In the genomic region with DNA sequence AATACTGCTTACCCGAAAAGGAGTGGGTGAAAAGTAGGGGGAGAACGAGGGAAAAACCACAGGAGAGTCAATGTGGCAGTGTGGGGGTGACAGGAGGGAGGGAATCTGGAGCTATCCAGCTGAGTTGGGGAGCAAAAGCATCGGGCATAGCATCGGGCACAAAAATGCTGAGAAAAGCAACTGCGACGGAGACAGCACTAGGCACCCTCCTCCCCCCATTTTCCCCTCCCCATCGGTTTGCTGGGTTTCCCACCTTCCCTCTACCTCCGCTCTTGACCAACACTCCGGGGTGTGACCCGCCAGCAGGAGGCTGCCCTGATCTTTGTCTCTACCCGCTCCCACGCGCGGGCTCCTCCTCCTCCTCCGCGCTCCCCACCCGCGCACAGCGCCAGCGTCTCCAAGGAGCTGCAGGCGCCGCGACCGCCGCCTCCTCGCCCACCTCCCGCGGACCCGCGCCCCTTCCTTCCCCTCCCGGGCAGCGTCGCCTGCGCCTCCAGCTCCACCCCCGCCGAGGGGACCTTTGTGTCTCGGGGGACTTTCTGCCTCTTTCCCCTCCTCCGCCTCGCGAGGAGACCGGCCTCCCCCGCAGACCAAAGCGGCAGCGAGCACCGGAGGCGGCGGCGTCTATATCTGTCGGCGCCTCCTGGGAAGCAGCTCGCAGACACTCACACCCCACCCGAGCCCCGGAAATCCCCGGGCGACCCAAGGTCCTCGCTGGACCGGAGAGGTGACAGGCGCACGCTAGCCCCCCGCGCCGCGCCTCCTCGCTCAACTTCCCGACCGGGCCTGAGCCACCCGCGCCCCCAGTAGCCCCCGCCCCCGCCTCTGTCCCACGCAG, we compare ENCODE assay signal across 8 cellular contexts. TPM values are rescaled to one million over a fixed set of nuclear protein-coding genes. Genes with fewer than 3 reads are reported as not detected.
A peak's percentile ranks its signal among the peaks of the same experiment; 100 is the strongest.
DNase-seq lines count a peak whose midpoint lies in the region; ATAC-seq and TF ChIP-seq lines count a peak whose summit lies in the region.

No MANE protein-coding gene starts in this region.

- H3K27me3 ChIP-seq in GM23338 (ENCODE audit: insufficient read depth): peaks cover 10% of the 10 kb centered on the region; the same call in 1 of the 2 replicates
- no peaks in the 10 kb centered on the region for H3K27me3 ChIP-seq in breast epithelium

- H3K36me3 Mint-ChIP-seq in GM23338 (ENCODE audit: low read depth): no peaks in the 10 kb centered on the region
- H3K36me3 Mint-ChIP-seq in immature natural killer cell: no peaks in the 10 kb centered on the region

- H3K9me3 ChIP-seq in breast epithelium: no peaks in the 10 kb centered on the region

- no peaks in the 10 kb centered on the region for H3K9me3 Mint-ChIP-seq in GM23338
- peaks cover 0 to 1% (median 0%) of the 10 kb centered on the region in 6 donors for H3K9me3 Mint-ChIP-seq in immature natural killer cell

- DNase-seq in GM12864 (ENCODE audit: low read depth) (no peak), GM23338 (ENCODE audit: low spot score) (peak; percentile 55), LNCaP clone FGC (ENCODE audit: low read depth) (no peak), breast epithelium (ENCODE audit: low spot score in 2 of 2) (peak; percentile 63 to 72), immature natural killer cell (peak; percentile 89 to 92 (median 89)), NCI-H446 (lab: John Stamatoyannopoulos, UW) (no peak)
- DNase-seq in stimulated activated CD4-positive, alpha-beta T cell treated with anti-CD3 and anti-CD28 coated beads, Interleukin-12 subunit alpha, Interleukin-12 subunit beta, amount 100 ng/mL, for 48 hours (ENCODE audit: low read depth in 2 of 3, low spot score in 1 of 3): peak; percentile 41 to 54 (median 49)

- peak; percentile 36 for TF ChIP-seq POLR2A in breast epithelium (IDR thresholded peaks at IDR 0.05)

- H3K27ac ChIP-seq in GM23338 (ENCODE audit: low read depth) (no peak overlapping the region), VCaP (peak overlapping the region; percentile 99), breast epithelium (peak overlapping the region; percentile 98 to 100)

- H4K20me1 ChIP-seq in GM23338 (replicated peaks; ENCODE audit: insufficient read depth): peaks cover 6% of the 10 kb centered on the region; the same call in 1 of the 2 replicates

- no peaks in the 10 kb centered on the region for H3K9me2 ChIP-seq in GM23338 (ENCODE audit: insufficient read depth)

- H3K4me1 ChIP-seq in GM23338 (ENCODE audit: insufficient read depth) (peaks cover 54% of the 10 kb centered on the region), breast epithelium (peaks cover 0 to 3% of the 10 kb centered on the region in 2 donors)

- H3K79me2 ChIP-seq in GM23338 (replicated peaks; ENCODE audit: insufficient read depth): peaks cover 45% of the 10 kb centered on the region

- H3K4me2 ChIP-seq in GM23338: peak overlapping the region; percentile 87

- H3K4me1 Mint-ChIP-seq in GM23338 (peaks cover 52% of the 10 kb centered on the region), immature natural killer cell (peaks cover 56 to 58% of the 10 kb centered on the region in 2 donors)

- peaks cover 8% of the 10 kb centered on the region; the same call in 1 of the 2 replicates for H3F3A ChIP-seq in GM23338 (replicated peaks; ENCODE audit: low read depth)

- intact Hi-C loops in breast epithelium (cut with DNase I; ENCODE audit: low total_unique reads): no loop called here

- TF ChIP-seq CTCF in GM12864 (IDR thresholded peaks at IDR 0.05; ENCODE audit: low read depth, low read length, missing control alignments): peak; percentile 38
- no peak for TF ChIP-seq CTCF in GM23338 (conservative IDR thresholded peaks at IDR 0.05; ENCODE audit: low read depth in 2 of 2)
- TF ChIP-seq CTCF in LNCaP clone FGC (IDR thresholded peaks at IDR 0.05; ENCODE audit: control insufficient read depth, extremely low read depth, insufficient read depth): 0 out of 2 replicates have a peak, but pooled peaks have one; percentile 7
- TF ChIP-seq CTCF in VCaP (conservative IDR thresholded peaks at IDR 0.05): peak; percentile 8; the same call in 1 of the 2 replicates
- peak; percentile 10 to 31 (median 23) for TF ChIP-seq CTCF in breast epithelium (IDR thresholded peaks at IDR 0.05)

- no peaks in the 10 kb centered on the region for H3K36me3 ChIP-seq in GM23338 (ENCODE audit: insufficient read depth)
- H3K36me3 ChIP-seq in breast epithelium: no peaks in the 10 kb centered on the region

- H2AFZ ChIP-seq in GM23338: 0 out of 2 replicates have a peak overlapping the region, but pooled peaks have one; percentile 14

- H3K27ac Mint-ChIP-seq in GM23338 (no peak overlapping the region), immature natural killer cell (peak overlapping the region; percentile 95 to 99 (median 97))

- peak; percentile 41 for ATAC-seq in GM23338

- H3K27me3 Mint-ChIP-seq in GM23338 (ENCODE audit: insufficient read depth, low read depth, poor library complexity) (peaks cover 9% of the 10 kb centered on the region), immature natural killer cell (ENCODE audit: low read depth in 3 of 3) (peaks cover 26 to 34% (median 31%) of the 10 kb centered on the region in 3 donors)

- H3K4me3 Mint-ChIP-seq in GM23338 (peak overlapping the region; percentile 81), immature natural killer cell (peak overlapping the region; percentile 92 to 97 (median 97))

- H3K4me3 ChIP-seq in GM12864 (ENCODE audit: low read depth, low read length) (peak overlapping the region; percentile 100), GM23338 (peak overlapping the region; percentile 74), LNCaP clone FGC (ENCODE audit: low read depth, low read length) (peak overlapping the region; percentile 61), breast epithelium (peak overlapping the region; percentile 84 to 96 (median 96))

TF ChIP-seq in GM23338, 12 proteins besides CTCF, POLR2A, EP300 and RAD21 (continues in another document):
- TF ChIP-seq, protein P1, sequence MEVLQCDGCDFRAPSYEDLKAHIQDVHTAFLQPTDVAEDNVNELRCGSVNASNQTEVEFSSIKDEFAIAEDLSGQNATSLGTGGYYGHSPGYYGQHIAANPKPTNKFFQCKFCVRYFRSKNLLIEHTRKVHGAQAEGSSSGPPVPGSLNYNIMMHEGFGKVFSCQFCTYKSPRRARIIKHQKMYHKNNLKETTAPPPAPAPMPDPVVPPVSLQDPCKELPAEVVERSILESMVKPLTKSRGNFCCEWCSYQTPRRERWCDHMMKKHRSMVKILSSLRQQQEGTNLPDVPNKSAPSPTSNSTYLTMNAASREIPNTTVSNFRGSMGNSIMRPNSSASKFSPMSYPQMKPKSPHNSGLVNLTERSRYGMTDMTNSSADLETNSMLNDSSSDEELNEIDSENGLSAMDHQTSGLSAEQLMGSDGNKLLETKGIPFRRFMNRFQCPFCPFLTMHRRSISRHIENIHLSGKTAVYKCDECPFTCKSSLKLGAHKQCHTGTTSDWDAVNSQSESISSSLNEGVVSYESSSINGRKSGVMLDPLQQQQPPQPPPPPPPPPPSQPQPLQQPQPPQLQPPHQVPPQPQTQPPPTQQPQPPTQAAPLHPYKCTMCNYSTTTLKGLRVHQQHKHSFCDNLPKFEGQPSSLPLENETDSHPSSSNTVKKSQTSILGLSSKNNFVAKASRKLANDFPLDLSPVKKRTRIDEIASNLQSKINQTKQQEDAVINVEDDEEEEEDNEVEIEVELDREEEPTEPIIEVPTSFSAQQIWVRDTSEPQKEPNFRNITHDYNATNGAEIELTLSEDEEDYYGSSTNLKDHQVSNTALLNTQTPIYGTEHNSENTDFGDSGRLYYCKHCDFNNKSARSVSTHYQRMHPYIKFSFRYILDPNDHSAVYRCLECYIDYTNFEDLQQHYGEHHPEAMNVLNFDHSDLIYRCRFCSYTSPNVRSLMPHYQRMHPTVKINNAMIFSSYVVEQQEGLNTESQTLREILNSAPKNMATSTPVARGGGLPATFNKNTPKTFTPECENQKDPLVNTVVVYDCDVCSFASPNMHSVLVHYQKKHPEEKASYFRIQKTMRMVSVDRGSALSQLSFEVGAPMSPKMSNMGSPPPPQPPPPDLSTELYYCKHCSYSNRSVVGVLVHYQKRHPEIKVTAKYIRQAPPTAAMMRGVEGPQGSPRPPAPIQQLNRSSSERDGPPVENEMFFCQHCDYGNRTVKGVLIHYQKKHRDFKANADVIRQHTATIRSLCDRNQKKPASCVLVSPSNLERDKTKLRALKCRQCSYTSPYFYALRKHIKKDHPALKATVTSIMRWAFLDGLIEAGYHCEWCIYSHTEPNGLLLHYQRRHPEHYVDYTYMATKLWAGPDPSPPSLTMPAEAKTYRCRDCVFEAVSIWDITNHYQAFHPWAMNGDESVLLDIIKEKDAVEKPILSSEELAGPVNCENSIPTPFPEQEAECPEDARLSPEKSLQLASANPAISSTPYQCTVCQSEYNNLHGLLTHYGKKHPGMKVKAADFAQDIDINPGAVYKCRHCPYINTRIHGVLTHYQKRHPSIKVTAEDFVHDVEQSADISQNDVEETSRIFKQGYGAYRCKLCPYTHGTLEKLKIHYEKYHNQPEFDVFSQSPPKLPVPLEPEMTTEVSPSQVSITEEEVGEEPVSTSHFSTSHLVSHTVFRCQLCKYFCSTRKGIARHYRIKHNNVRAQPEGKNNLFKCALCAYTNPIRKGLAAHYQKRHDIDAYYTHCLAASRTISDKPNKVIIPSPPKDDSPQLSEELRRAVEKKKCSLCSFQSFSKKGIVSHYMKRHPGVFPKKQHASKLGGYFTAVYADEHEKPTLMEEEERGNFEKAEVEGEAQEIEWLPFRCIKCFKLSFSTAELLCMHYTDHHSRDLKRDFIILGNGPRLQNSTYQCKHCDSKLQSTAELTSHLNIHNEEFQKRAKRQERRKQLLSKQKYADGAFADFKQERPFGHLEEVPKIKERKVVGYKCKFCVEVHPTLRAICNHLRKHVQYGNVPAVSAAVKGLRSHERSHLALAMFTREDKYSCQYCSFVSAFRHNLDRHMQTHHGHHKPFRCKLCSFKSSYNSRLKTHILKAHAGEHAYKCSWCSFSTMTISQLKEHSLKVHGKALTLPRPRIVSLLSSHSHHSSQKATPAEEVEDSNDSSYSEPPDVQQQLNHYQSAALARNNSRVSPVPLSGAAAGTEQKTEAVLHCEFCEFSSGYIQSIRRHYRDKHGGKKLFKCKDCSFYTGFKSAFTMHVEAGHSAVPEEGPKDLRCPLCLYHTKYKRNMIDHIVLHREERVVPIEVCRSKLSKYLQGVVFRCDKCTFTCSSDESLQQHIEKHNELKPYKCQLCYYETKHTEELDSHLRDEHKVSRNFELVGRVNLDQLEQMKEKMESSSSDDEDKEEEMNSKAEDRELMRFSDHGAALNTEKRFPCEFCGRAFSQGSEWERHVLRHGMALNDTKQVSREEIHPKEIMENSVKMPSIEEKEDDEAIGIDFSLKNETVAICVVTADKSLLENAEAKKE (CRISPR knock-in tag; IDR thresholded peaks at IDR 0.05): no peak
- no peak for TF ChIP-seq CREB1 (CRISPR knock-in tag; IDR thresholded peaks at IDR 0.05; ENCODE audit: low read depth)
- TF ChIP-seq JUNB (IDR thresholded peaks at IDR 0.05; ENCODE audit: unreplicated experiment): no peak
- TF ChIP-seq NANOG (IDR thresholded peaks at IDR 0.05; ENCODE audit: borderline replicate concordance): no peak
- TF ChIP-seq EZH2 (IDR thresholded peaks at IDR 0.05; ENCODE audit: low read depth, unreplicated experiment): no peak

RNA-seq across cellular contexts. Expression of gene CDK17, which starts 0.9 kb away (rescaled TPM):
- total RNA-seq in GM23338 (2014; rRNA removed; shearing (Covaris generic)): 24.5 and 34.2 TPM in 2 replicates
- 7.0 and 7.6 TPM in 2 replicates for polyA plus RNA-seq in GM23338 (2016; fragmentation: Nextera tagmentation; extraction: Ambion mirVana)
- total RNA-seq in breast epithelium: 100 to 1,000 TPM in 1 of 3 donors, 10 to 100 TPM in 2; 47.7 to 113 (median 81.0) TPM
- 10 to 100 TPM; 27.2 to 64.0 (median 52.7) TPM for polyA plus RNA-seq in immature natural killer cell

Comparison
In these comparisons a context has a peak if more than half of its experiments do, and no peak if none do; other contexts are left out.
1. DNase-seq: peak in GM23338 (single experiment), breast epithelium (2 of 2), immature natural killer cell (3 of 3) and stimulated activated CD4-positive, alpha-beta T cell treated with anti-CD3 and anti-CD28 coated beads, Interleukin-12 subunit alpha, Interleukin-12 subunit beta, amount 100 ng/mL, for 48 hours (3 of 3); none in GM12864 (single experiment), LNCaP clone FGC (single experiment) and NCI-H446 (0 of 2).
2. CTCF ChIP-seq: peak in GM12864 (single experiment), LNCaP clone FGC (single experiment), VCaP (single experiment) and breast epithelium (3 of 3); none in GM23338 (0 of 2).
3. Peak in every context shown above with its lines, with median percentiles within 50 percentile points of each other: H3K4me3 ChIP-seq.